In the genomic region with DNA sequence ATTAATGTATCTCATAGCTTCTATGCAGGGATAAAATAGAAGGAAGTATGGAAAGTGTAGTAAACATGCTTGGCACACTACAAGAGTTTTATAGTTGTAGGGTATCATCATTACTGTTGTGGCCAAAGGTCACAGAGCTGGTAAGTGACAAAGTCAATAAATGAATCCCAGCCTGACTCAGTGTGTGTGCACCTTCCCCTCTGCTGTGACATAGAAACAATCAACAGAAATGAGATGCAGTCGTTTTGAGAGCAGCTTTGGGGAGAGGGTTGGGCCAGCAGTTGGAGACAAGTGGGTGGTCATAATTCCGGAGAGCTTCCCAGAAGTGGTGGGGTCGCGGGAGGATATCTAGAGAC, we compare ENCODE assay signal across 10 cellular contexts.
DNase-seq lines count a peak whose midpoint lies in the region; ATAC-seq, FAIRE-seq and TF ChIP-seq lines count a peak whose summit lies in the region.
"Had no signal": no experiment of that assay in that cellular context is flagged by ENCODE, and none has a peak within 500 bp of the region (broad histone marks: within the 10 kb centered on the region; RNA-seq: fewer than 3 reads in every experiment).

No MANE protein-coding gene starts in this region.

- CTCF ChIA-PET in Calu3 (lab: Charles Lee) = no interaction called here

- FAIRE-seq in RCC 7860 (lab: Jason Lieb, UNC) = no peak

- H3K9me3 Mint-ChIP-seq in Calu3 (ENCODE audit: low read depth, unreplicated experiment) = no peaks in the 10 kb centered on the region
- H3K9me3 Mint-ChIP-seq in neural progenitor cell = peaks cover 2% of the 10 kb centered on the region
- H3K9me3 Mint-ChIP-seq: activated B cell treated with CpG ODN at 0.5 μM for 24 hours; CD4-positive, alpha-beta T cell had no signal

- H3K27me3 Mint-ChIP-seq in Calu3 (ENCODE audit: unreplicated experiment) (no peaks in the 10 kb centered on the region), neural progenitor cell (ENCODE audit: insufficient read depth, low read depth) (no peaks in the 10 kb centered on the region)
- H3K27me3 Mint-ChIP-seq: CD4-positive, alpha-beta T cell had no signal

- no peak overlapping the region for H2AFZ ChIP-seq in neural progenitor cell (replicated peaks)

- intact Hi-C loops in Calu3 (cut with micrococcal nuclease; ENCODE audit: unreplicated experiment) = no loop called here
- intact Hi-C loops in dorsolateral prefrontal cortex (cut with DNase I) = loop anchor here (2.0 to 10.0 kb wide), 6 partner anchors 30 to 254 kb away; no protein-coding TSS in a partner anchor

- no peak overlapping the region for H3K9ac ChIP-seq in neural progenitor cell

- DNase-seq in Calu3 = no peak
- peak; percentile 96 for DNase-seq in NCI-H2029 (lab: John Stamatoyannopoulos, UW)
- no peak for DNase-seq in dorsolateral prefrontal cortex
- DNase-seq in neural progenitor cell (ENCODE audit: low spot score) = no peak
- no peak for DNase-seq in RCC 7860 (ENCODE audit: low spot score)
- DNase-seq: activated B cell treated with CpG ODN at 0.5 μM for 24 hours; CD4-positive, alpha-beta T cell had no signal

- no peaks in the 10 kb centered on the region for H3K36me3 ChIP-seq in neural progenitor cell

- peaks cover 22% of the 10 kb centered on the region for H3K4me1 ChIP-seq in neural progenitor cell

- no peaks in the 10 kb centered on the region for H3K9me3 ChIP-seq in neural progenitor cell (ENCODE audit: low read depth)

- H3K27me3 ChIP-seq in dorsolateral prefrontal cortex (peaks cover 0 to 3% (median 0%) of the 10 kb centered on the region in 45 donors), neural progenitor cell (no peaks in the 10 kb centered on the region)

- H3K4me3 Mint-ChIP-seq in Calu3 (ENCODE audit: low read depth, unreplicated experiment) = peak overlapping the region; percentile 48
- H3K4me3 Mint-ChIP-seq in neural progenitor cell = peak overlapping the region; percentile 66
- H3K4me3 Mint-ChIP-seq: activated B cell treated with CpG ODN at 0.5 μM for 24 hours; CD4-positive, alpha-beta T cell had no signal

- H3K4me3 ChIP-seq in dorsolateral prefrontal cortex = peak overlapping the region in 41 of 59 donors; percentile 3 to 56 (median 36)
- peak overlapping the region; percentile 23 for H3K4me3 ChIP-seq in neural progenitor cell

- TF ChIP-seq CTCF in Calu3 (IDR thresholded peaks at IDR 0.05; ENCODE audit: unreplicated experiment) = no peak
- no peak for TF ChIP-seq CTCF in dorsolateral prefrontal cortex (IDR thresholded peaks at IDR 0.05 in 54 of 56, conservative IDR thresholded peaks at IDR 0.05 in 2 of 56; ENCODE audit: low read depth in 1 of 56, partially characterized antibody in 56 of 56)
- no peak for TF ChIP-seq CTCF in neural progenitor cell (IDR thresholded peaks at IDR 0.05)

- no peak for ATAC-seq in GM21786 (IDR thresholded peaks at IDR 0.05; ENCODE audit: unreplicated experiment)
- no peak for ATAC-seq in GM21367 (IDR thresholded peaks at IDR 0.05; ENCODE audit: unreplicated experiment)
- no peak for ATAC-seq in GM18517 (IDR thresholded peaks at IDR 0.05; ENCODE audit: unreplicated experiment)

- no peaks in the 10 kb centered on the region for H3K36me3 Mint-ChIP-seq in Calu3 (ENCODE audit: insufficient read depth, unreplicated experiment)
- no peaks in the 10 kb centered on the region for H3K36me3 Mint-ChIP-seq in neural progenitor cell

- no TSS peak for BruUV-seq in Calu3 (replicated peaks; lab: Mats Ljungman, UMichigan)

- peaks cover 6% of the 10 kb centered on the region for H4K20me1 ChIP-seq in neural progenitor cell (ENCODE audit: low read depth)

- H3K27ac ChIP-seq in dorsolateral prefrontal cortex (peak overlapping the region; percentile 70 to 99 (median 95)), neural progenitor cell (peak overlapping the region; percentile 56)

- peak overlapping the region; percentile 73 for H3K4me2 ChIP-seq in neural progenitor cell

- peak overlapping the region; percentile 68 for H3K27ac Mint-ChIP-seq in Calu3 (ENCODE audit: unreplicated experiment)
- H3K27ac Mint-ChIP-seq in neural progenitor cell = peak overlapping the region; percentile 89
- H3K27ac Mint-ChIP-seq: activated B cell treated with CpG ODN at 0.5 μM for 24 hours; CD4-positive, alpha-beta T cell had no signal

- peaks cover 22% of the 10 kb centered on the region for H3F3A ChIP-seq in neural progenitor cell (ENCODE audit: low read depth)

- H3K4me1 Mint-ChIP-seq in Calu3 (ENCODE audit: low read depth, unreplicated experiment) = peaks cover 16% of the 10 kb centered on the region
- H3K4me1 Mint-ChIP-seq in neural progenitor cell = peaks cover 20% of the 10 kb centered on the region
- H3K4me1 Mint-ChIP-seq: activated B cell treated with CpG ODN at 0.5 μM for 24 hours had no signal

- H3K79me2 ChIP-seq in neural progenitor cell (ENCODE audit: low read depth) = no peaks in the 10 kb centered on the region
